In genomic region chr7:17031903-17032551, GRCh38 we compare ENCODE assay signal across 16 cellular contexts.
A peak's percentile ranks its signal among the peaks of the same experiment; 100 is the strongest.
DNase-seq lines count a peak whose midpoint lies in the region; ATAC-seq and TF ChIP-seq lines count a peak whose summit lies in the region.
"Had no signal": no experiment of that assay in that cellular context is flagged by ENCODE, and none has a peak within 500 bp of the region (broad histone marks: within the 10 kb centered on the region; RNA-seq: fewer than 3 reads in every experiment).

No MANE protein-coding gene starts in this region.

- H3K36me3 ChIP-seq in SJCRH30 = no peaks in the 10 kb centered on the region

- peak overlapping the region; percentile 96; the same call in 1 of the 2 replicates for H3K27ac ChIP-seq in SJCRH30

- H3K27ac Mint-ChIP-seq in activated CD4-positive, alpha-beta T cell treated with anti-CD3 and anti-CD28 coated beads for 36 hours = no peak overlapping the region
- H3K27ac Mint-ChIP-seq in Calu3 (ENCODE audit: unreplicated experiment) = peak overlapping the region; percentile 28
- H3K27ac Mint-ChIP-seq: GM23338 had no signal

- no peaks in the 10 kb centered on the region for H3K9me3 ChIP-seq in SJCRH30 (replicated peaks)

- BruUV-seq in Calu3 (replicated peaks; lab: Mats Ljungman, UMichigan) = no TSS peak

- H3K27me3 ChIP-seq in SJCRH30 = no peaks in the 10 kb centered on the region

- no peaks in the 10 kb centered on the region for H3K9me3 Mint-ChIP-seq in activated CD4-positive, alpha-beta T cell treated with anti-CD3 and anti-CD28 coated beads for 36 hours (ENCODE audit: low read depth)
- H3K9me3 Mint-ChIP-seq in Calu3 (ENCODE audit: low read depth, unreplicated experiment) = no peaks in the 10 kb centered on the region
- H3K9me3 Mint-ChIP-seq: GM23338 had no signal

- no peak for TF ChIP-seq CTCF in Calu3 (IDR thresholded peaks at IDR 0.05; ENCODE audit: unreplicated experiment)

- intact Hi-C loops in activated CD4-positive, alpha-beta T cell treated with anti-CD3 and anti-CD28 coated beads for 36 hours (cut with DNase I, micrococcal nuclease) = no loop called here
- intact Hi-C loops in Calu3 (cut with micrococcal nuclease; ENCODE audit: unreplicated experiment) = loop anchor here (1.0 to 2.0 kb wide), 2 partner anchors 23 to 49 kb away; no protein-coding TSS in a partner anchor
- intact Hi-C loops in left cardiac atrium (cut with DNase I) = no loop called here

- H3K27me3 Mint-ChIP-seq in activated CD4-positive, alpha-beta T cell treated with anti-CD3 and anti-CD28 coated beads for 36 hours = no peaks in the 10 kb centered on the region
- no peaks in the 10 kb centered on the region for H3K27me3 Mint-ChIP-seq in Calu3 (ENCODE audit: unreplicated experiment)

- no peak overlapping the region for H3K4me3 Mint-ChIP-seq in activated CD4-positive, alpha-beta T cell treated with anti-CD3 and anti-CD28 coated beads for 36 hours
- H3K4me3 Mint-ChIP-seq in Calu3 (ENCODE audit: low read depth, unreplicated experiment) = no peak overlapping the region
- H3K4me3 Mint-ChIP-seq: GM23338 had no signal

- CTCF ChIA-PET in activated CD4-positive, alpha-beta T cell treated with anti-CD3 and anti-CD28 coated beads for 36 hours (lab: Charles Lee) = interaction anchor here (0.6 to 1.7 kb wide), 6 partner anchors 22 to 652 kb away, joined by 3 to 6 read pairs (median 3); no protein-coding TSS in a partner anchor
- CTCF ChIA-PET in Calu3 (lab: Charles Lee) = interaction anchor here (0.7 to 2.1 kb wide), 10 partner anchors 11 to 339 kb away, joined by 3 to 12 read pairs (median 4); no protein-coding TSS in a partner anchor

- POLR2A ChIA-PET in activated CD4-positive, alpha-beta T cell treated with anti-CD3 and anti-CD28 coated beads for 36 hours (lab: Charles Lee) = no interaction called here

- DNase-seq in activated CD4-positive, alpha-beta T cell treated with anti-CD3 and anti-CD28 coated beads for 36 hours = no peak
- DNase-seq in activated CD4-positive, alpha-beta T cell treated with anti-CD3 and anti-CD28 coated beads, Interleukin-2, amount 50 U/mL, for 1 hour = no peak
- DNase-seq in Calu3 (peak; percentile 36), SJCRH30 (no peak), left cardiac atrium (no peak), NCI-H1694 (lab: John Stamatoyannopoulos, UW) (no peak), NCI-H2171 (lab: John Stamatoyannopoulos, UW) (no peak)
- DNase-seq: C1 segment of cervical spinal cord, COR-L47, NCI-H1436 treated with DMSO at 0.1 percent for 48 hours, NCI-H345, NCI-H526 treated with DMSO at 0.1 percent for 48 hours had no signal

- ATAC-seq in activated CD4-positive, alpha-beta T cell treated with anti-CD3 and anti-CD28 coated beads for 36 hours = peak; percentile 69
- ATAC-seq in esophagus mucosa (peak; percentile 51), left cardiac atrium (no peak)
- ATAC-seq: GM23338, Panc1, Right ventricle myocardium inferior had no signal

- H3K4me1 ChIP-seq in SJCRH30 = peaks cover 34% of the 10 kb centered on the region

- no peaks in the 10 kb centered on the region for H3K36me3 Mint-ChIP-seq in activated CD4-positive, alpha-beta T cell treated with anti-CD3 and anti-CD28 coated beads for 36 hours (ENCODE audit: low read depth)
- peaks cover 4% of the 10 kb centered on the region for H3K36me3 Mint-ChIP-seq in Calu3 (ENCODE audit: insufficient read depth, unreplicated experiment)

- H3K4me3 ChIP-seq in SJCRH30 = no peak overlapping the region
- H3K4me3 ChIP-seq: GM23338 had no signal

- H3K4me1 Mint-ChIP-seq in activated CD4-positive, alpha-beta T cell treated with anti-CD3 and anti-CD28 coated beads for 36 hours = peaks cover 11% of the 10 kb centered on the region
- peaks cover 32% of the 10 kb centered on the region for H3K4me1 Mint-ChIP-seq in Calu3 (ENCODE audit: low read depth, unreplicated experiment)

Comparison
In these comparisons a context has a peak if more than half of its experiments do, and no peak if none do; other contexts are left out.
1. ATAC-seq: peak in activated CD4-positive, alpha-beta T cell treated with anti-CD3 and anti-CD28 coated beads for 36 hours (single experiment) and esophagus mucosa (single experiment); none in left cardiac atrium (0 of 2).